ENCODE assay signal across 1 cellular context in the genomic region with DNA sequence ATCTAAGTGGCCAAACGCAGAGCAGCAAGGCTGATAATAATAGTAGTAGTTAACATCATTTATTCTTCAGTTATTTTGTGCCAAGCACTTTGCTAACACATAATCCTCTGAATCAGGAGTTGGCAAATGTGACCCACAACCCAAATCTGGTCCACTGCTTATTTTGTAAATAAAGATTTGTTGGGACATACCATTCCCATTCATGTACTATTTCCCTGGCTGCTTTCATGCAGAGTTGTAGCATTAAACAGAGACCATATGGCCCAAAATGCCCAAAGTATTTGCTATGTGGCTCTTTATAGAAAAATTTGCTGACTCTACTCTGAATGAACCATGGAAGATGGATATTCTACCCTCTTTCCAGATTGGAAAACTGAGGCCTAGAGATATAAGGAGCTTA.
TF ChIP-seq lines count a peak whose summit lies in the region.

No MANE protein-coding gene starts in this region.

TF ChIP-seq in K562, 482 proteins besides CTCF, POLR2A, EP300 and RAD21 (continued from another document):
- TF ChIP-seq, protein P1, sequence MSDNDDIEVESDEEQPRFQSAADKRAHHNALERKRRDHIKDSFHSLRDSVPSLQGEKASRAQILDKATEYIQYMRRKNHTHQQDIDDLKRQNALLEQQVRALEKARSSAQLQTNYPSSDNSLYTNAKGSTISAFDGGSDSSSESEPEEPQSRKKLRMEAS (CRISPR knock-in tag; IDR thresholded peaks at IDR 0.05) = no peak
